In the genomic region with DNA sequence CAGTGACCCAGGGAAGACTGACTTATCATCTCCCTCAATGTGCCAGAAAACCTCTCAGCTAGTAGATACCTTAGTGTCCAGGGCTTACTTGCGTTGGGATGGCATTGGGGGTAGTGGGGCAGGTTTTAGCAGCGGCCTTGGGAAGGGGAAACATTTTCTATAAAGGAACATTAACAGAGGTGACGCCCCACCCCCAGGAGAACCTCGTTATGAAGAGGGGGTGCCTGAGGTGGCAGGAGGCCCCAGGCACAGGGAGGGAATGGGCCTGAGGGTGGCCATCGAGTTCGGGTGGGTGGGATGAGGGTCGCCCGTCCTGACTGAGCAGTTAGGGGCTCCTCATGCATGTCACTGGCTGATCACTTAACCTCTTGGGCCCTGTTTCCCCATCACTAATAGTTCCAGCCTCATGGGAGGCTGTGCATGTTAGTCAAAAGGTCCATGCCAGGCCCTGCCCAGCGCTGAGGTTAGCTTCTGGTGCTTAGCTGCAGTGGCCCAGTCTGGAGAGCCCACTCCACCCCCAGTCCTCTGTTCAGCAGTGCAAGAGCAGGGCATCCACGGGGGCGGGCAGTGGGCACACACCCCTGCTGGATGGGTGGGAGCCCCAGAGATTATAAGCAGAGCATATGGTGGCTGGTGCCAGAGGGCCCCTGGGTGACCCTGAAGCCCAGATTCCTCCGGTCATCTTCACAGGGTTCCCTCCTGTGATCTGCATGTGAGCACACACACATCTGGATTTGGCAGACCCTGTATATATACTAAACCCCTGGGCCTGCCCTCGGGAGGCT, we compare ENCODE assay signal across 17 cellular contexts. TPM values are rescaled to one million over a fixed set of nuclear protein-coding genes. Genes with fewer than 3 reads are reported as not detected.
DNase-seq lines count a peak whose midpoint lies in the region; ATAC-seq and TF ChIP-seq lines count a peak whose summit lies in the region.
"Had no signal": no experiment of that assay in that cellular context is flagged by ENCODE, and none has a peak within 500 bp of the region (broad histone marks: within the 10 kb centered on the region; RNA-seq: fewer than 3 reads in every experiment).

No MANE protein-coding gene starts in this region.

- no peaks in the 10 kb centered on the region for H4K20me1 ChIP-seq in GM23248 (ENCODE audit: insufficient read depth)

- DNase-seq in Right ventricle myocardium superior (peak; percentile 29), Right ventricle myocardium inferior (ENCODE audit: missing footprints) (no peak), RWPE1 (ENCODE audit: low spot score) (no peak), mesothelial cell of epicardium (ENCODE audit: low spot score in 2 of 2, unreplicated experiment in 2 of 2) (no peak), substantia nigra (lab: John Stamatoyannopoulos, UW) (peak in 1 of 49 donors; percentile 47), DMS114 treated with DMSO at 0.1 percent for 48 hours (lab: John Stamatoyannopoulos, UW; ENCODE audit: unreplicated experiment) (no peak), GM23248 (no peak)
- DNase-seq: 8988T; BE2C; CD8-positive, alpha-beta T cell; DMS79; HCEC 1CT; NCI-H1417; NCI-H187 treated with DMSO at 0.1 percent for 48 hours; SIG-M5 had no signal

- H3K4me2 ChIP-seq in GM23248 (ENCODE audit: unreplicated experiment), result no peak overlapping the region

- peaks cover 16% of the 10 kb centered on the region for H3K4me1 ChIP-seq in GM23248 (ENCODE audit: insufficient read depth)

- H3K9me3 ChIP-seq in GM23248 (ENCODE audit: low read depth), result no peaks in the 10 kb centered on the region
- H3K9me3 ChIP-seq: BE2C had no signal

- H3K4me3 ChIP-seq in GM23248, result no peak overlapping the region
- H3K4me3 ChIP-seq: K562 had no signal

- WGBS in GM23248 (ENCODE audit: low coverage in 1 of 2, low lambda C conversion rate in 2 of 2, missing lambda C conversion rate in 2 of 2), 2 experiments, result 82 to 88% methylated on average over 13 of the region's 13 CpGs

- CTCF ChIA-PET in RWPE1 (lab: Yijun Ruan, JAX), result interaction anchor here (0.6 to 1.2 kb wide), 2 partner anchors 31 to 62 kb away, joined by 3 to 4 read pairs; no protein-coding TSS in a partner anchor

- H3K27me3 ChIP-seq in GM23248 (replicated peaks; ENCODE audit: insufficient read depth), result no peaks in the 10 kb centered on the region
- H3K27me3 ChIP-seq: BE2C had no signal

- no peak overlapping the region for H3K9ac ChIP-seq in GM23248

- H3K27ac Mint-ChIP-seq in mesothelial cell of epicardium, result peak overlapping the region; percentile 79
- H3K27ac Mint-ChIP-seq: CD8-positive, alpha-beta T cell had no signal

- H3K9me3 Mint-ChIP-seq in mesothelial cell of epicardium, result no peaks in the 10 kb centered on the region
- H3K9me3 Mint-ChIP-seq: CD8-positive, alpha-beta T cell had no signal

- no peak for TF ChIP-seq CTCF in RWPE1 (conservative IDR thresholded peaks at IDR 0.05; ENCODE audit: low read depth)
- no peak for TF ChIP-seq CTCF in mesothelial cell of epicardium (IDR thresholded peaks at IDR 0.05; ENCODE audit: unreplicated experiment)

- H3K36me3 Mint-ChIP-seq in mesothelial cell of epicardium, result no peaks in the 10 kb centered on the region
- H3K36me3 Mint-ChIP-seq: CD8-positive, alpha-beta T cell had no signal

- no peak overlapping the region for H2AFZ ChIP-seq in GM23248

- POLR2A ChIA-PET in RWPE1 (lab: Yijun Ruan, JAX; ENCODE audit: low non-redundant PET), result no interaction called here

- peak overlapping the region; percentile 45 for H3K27ac ChIP-seq in RWPE1
- peak overlapping the region; percentile 79 for H3K27ac ChIP-seq in substantia nigra (ENCODE audit: low read depth, low read length, poor library complexity, severe bottlenecking)
- no peak overlapping the region for H3K27ac ChIP-seq in GM23248

- H3K4me3 Mint-ChIP-seq in mesothelial cell of epicardium, result no peak overlapping the region
- H3K4me3 Mint-ChIP-seq: CD8-positive, alpha-beta T cell had no signal

- H3F3A ChIP-seq in GM23248 (ENCODE audit: insufficient read depth), result peaks cover 2% of the 10 kb centered on the region; the same call in 1 of the 2 replicates

- intact Hi-C loops in Right ventricle myocardium superior (cut with DNase I) (no loop called here), Right ventricle myocardium inferior (cut with DNase I) (no loop called here)

- no peaks in the 10 kb centered on the region for H3K36me3 ChIP-seq in GM23248 (ENCODE audit: low read depth)

- no peaks in the 10 kb centered on the region for H3K9me2 ChIP-seq in GM23248 (ENCODE audit: insufficient read depth)

- peaks cover 78% of the 10 kb centered on the region for H3K4me1 Mint-ChIP-seq in mesothelial cell of epicardium

- no peaks in the 10 kb centered on the region for H3K79me2 ChIP-seq in GM23248 (ENCODE audit: insufficient read depth)

- in situ Hi-C loops in GM23248 (cut with MboI), result no loop called here

- no peaks in the 10 kb centered on the region for H3K27me3 Mint-ChIP-seq in mesothelial cell of epicardium (ENCODE audit: low read depth)

- ATAC-seq in Right ventricle myocardium superior (ENCODE audit: poor library complexity) (no peak), Right ventricle myocardium inferior (no peak), esophagus mucosa (no peak)
- ATAC-seq: CD8-positive, alpha-beta T cell; K562 had no signal

RNA-seq across cellular contexts. Expression of a gene that starts 27.0 kb away (rescaled TPM):
- total RNA-seq in Right ventricle myocardium superior (12.2 TPM), Right ventricle myocardium inferior (13.1 TPM), mesothelial cell of epicardium (84.8 to 91.5 TPM (median 85.7 TPM) in 3 replicates), esophagus mucosa (37.0 TPM)
- total RNA-seq in GM23248 (2014; rRNA removed; shearing (Covaris generic)), result 6.4 and 6.5 TPM in 2 replicates
- polyA plus RNA-seq in GM23248 (2016; fragmentation: Nextera tagmentation; extraction: Ambion mirVana), result 2.7 and 3.0 TPM in 2 replicates
